ENCODE assay signal across 8 cellular contexts in the genomic region with DNA sequence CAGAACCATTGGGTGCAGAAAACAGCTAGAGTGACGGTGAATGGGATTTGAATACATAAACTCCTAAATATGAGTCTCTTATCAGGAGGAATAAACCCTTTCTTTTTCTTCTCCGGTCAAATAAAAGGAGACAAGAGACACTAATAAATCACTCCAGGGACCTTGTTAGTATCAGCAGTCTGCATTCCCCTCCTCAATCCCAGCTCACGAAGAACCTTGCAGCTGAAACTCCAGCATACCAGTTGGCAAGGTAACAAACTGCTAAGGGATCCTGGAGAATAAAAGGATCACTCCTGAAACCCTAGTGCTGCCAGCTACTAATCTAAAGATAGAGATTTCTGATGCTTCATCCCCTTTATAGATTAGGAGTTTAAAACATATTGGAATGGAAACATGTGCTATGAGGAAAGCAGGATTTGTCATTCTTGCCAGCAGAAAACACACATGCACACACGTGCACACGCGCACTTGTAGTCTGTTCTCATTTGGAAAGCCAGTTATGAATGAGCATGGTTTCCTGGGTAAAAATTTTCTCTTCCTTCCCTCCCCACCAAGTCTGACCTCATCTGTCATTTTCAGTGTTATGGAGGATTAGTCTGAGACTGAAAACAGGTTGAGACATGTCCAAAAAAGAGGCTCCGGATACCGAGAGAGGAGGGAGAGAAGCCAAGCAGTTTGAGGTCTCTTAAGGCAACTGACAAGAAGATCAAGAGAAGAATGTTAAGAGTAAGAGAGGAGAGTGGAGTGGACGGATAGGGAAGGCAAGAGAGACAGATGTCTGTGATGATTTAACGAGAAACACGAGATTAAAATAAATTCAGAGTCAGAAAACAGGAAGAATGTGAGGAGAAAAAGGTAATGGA. TPM values are rescaled to one million over a fixed set of nuclear protein-coding genes. Genes with fewer than 3 reads are reported as not detected.
A peak's percentile ranks its signal among the peaks of the same experiment; 100 is the strongest.
DNase-seq lines count a peak whose midpoint lies in the region; ATAC-seq and TF ChIP-seq lines count a peak whose summit lies in the region.

No MANE protein-coding gene starts in this region.

- ATAC-seq in GM19328 (IDR thresholded peaks at IDR 0.05; ENCODE audit: unreplicated experiment), result peak; percentile 60
- ATAC-seq in HG03175 (IDR thresholded peaks at IDR 0.05; ENCODE audit: unreplicated experiment), result peak; percentile 69
- peak; percentile 26 for ATAC-seq in SK-N-SH treated with all-trans-retinoic acid at 6 μM for 48 hours
- ATAC-seq in esophagus mucosa, result peak; percentile 74

- DNase-seq in DMS79 treated with DMSO at 0.1 percent for 48 hours (lab: John Stamatoyannopoulos, UW) (peak; percentile 69), NCI-H1092 (lab: John Stamatoyannopoulos, UW) (no peak), COLO829 (ENCODE audit: low spot score) (no peak)
- no peak for DNase-seq in effector CD8-positive, alpha-beta T cell (lab: John Stamatoyannopoulos, UW)

TF ChIP-seq in SK-N-SH treated with all-trans-retinoic acid at 6 μM for 48 hours, 23 proteins besides CTCF, POLR2A, EP300 and RAD21:
- TF ChIP-seq ZNF565 (CRISPR knock-in tag; conservative IDR thresholded peaks at IDR 0.05; ENCODE audit: low read depth) (no peak), RARB (CRISPR knock-in tag; IDR thresholded peaks at IDR 0.05) (peak; percentile 62; the same call in 1 of the 2 replicates), ZC3H10 (CRISPR knock-in tag; IDR thresholded peaks at IDR 0.05) (0 out of 2 replicates have a peak, but pooled peaks have one; percentile 14), TOX (CRISPR knock-in tag; IDR thresholded peaks at IDR 0.05; ENCODE audit: borderline replicate concordance) (peak; percentile 44; the same call in 1 of the 2 replicates), CSDC2 (CRISPR knock-in tag; IDR thresholded peaks at IDR 0.05) (no peak), ARNTL (CRISPR knock-in tag; IDR thresholded peaks at IDR 0.05; ENCODE audit: borderline replicate concordance, low read depth) (no peak), GLIS3 (CRISPR knock-in tag; IDR thresholded peaks at IDR 0.05) (no peak), ISL1 (CRISPR knock-in tag; IDR thresholded peaks at IDR 0.05) (no peak), ZFP3 (CRISPR knock-in tag; IDR thresholded peaks at IDR 0.05) (no peak), OSR1 (CRISPR knock-in tag; IDR thresholded peaks at IDR 0.05) (no peak; the same call in 1 of the 2 replicates), ZNF70 (CRISPR knock-in tag; IDR thresholded peaks at IDR 0.05) (no peak)
- TF ChIP-seq, protein P1, sequence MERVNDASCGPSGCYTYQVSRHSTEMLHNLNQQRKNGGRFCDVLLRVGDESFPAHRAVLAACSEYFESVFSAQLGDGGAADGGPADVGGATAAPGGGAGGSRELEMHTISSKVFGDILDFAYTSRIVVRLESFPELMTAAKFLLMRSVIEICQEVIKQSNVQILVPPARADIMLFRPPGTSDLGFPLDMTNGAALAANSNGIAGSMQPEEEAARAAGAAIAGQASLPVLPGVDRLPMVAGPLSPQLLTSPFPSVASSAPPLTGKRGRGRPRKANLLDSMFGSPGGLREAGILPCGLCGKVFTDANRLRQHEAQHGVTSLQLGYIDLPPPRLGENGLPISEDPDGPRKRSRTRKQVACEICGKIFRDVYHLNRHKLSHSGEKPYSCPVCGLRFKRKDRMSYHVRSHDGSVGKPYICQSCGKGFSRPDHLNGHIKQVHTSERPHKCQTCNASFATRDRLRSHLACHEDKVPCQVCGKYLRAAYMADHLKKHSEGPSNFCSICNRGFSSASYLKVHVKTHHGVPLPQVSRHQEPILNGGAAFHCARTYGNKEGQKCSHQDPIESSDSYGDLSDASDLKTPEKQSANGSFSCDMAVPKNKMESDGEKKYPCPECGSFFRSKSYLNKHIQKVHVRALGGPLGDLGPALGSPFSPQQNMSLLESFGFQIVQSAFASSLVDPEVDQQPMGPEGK (CRISPR knock-in tag; IDR thresholded peaks at IDR 0.05; ENCODE audit: borderline replicate concordance), result no peak
- TF ChIP-seq, protein P2, sequence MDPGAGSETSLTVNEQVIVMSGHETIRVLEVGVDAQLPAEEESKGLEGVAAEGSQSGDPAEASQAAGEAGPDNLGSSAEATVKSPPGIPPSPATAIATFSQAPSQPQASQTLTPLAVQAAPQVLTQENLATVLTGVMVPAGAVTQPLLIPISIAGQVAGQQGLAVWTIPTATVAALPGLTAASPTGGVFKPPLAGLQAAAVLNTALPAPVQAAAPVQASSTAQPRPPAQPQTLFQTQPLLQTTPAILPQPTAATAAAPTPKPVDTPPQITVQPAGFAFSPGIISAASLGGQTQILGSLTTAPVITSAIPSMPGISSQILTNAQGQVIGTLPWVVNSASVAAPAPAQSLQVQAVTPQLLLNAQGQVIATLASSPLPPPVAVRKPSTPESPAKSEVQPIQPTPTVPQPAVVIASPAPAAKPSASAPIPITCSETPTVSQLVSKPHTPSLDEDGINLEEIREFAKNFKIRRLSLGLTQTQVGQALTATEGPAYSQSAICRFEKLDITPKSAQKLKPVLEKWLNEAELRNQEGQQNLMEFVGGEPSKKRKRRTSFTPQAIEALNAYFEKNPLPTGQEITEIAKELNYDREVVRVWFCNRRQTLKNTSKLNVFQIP (CRISPR knock-in tag; IDR thresholded peaks at IDR 0.05; ENCODE audit: borderline replicate concordance, low read depth), result no peak
- TF ChIP-seq, protein P3, sequence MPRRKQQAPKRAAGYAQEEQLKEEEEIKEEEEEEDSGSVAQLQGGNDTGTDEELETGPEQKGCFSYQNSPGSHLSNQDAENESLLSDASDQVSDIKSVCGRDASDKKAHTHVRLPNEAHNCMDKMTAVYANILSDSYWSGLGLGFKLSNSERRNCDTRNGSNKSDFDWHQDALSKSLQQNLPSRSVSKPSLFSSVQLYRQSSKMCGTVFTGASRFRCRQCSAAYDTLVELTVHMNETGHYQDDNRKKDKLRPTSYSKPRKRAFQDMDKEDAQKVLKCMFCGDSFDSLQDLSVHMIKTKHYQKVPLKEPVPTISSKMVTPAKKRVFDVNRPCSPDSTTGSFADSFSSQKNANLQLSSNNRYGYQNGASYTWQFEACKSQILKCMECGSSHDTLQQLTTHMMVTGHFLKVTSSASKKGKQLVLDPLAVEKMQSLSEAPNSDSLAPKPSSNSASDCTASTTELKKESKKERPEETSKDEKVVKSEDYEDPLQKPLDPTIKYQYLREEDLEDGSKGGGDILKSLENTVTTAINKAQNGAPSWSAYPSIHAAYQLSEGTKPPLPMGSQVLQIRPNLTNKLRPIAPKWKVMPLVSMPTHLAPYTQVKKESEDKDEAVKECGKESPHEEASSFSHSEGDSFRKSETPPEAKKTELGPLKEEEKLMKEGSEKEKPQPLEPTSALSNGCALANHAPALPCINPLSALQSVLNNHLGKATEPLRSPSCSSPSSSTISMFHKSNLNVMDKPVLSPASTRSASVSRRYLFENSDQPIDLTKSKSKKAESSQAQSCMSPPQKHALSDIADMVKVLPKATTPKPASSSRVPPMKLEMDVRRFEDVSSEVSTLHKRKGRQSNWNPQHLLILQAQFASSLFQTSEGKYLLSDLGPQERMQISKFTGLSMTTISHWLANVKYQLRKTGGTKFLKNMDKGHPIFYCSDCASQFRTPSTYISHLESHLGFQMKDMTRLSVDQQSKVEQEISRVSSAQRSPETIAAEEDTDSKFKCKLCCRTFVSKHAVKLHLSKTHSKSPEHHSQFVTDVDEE (CRISPR knock-in tag; IDR thresholded peaks at IDR 0.05), result no peak

RNA-seq across cellular contexts. Expression of a gene that starts 10.9 kb away (rescaled TPM):
- total RNA-seq in esophagus mucosa, result 21.4 TPM
